In the genomic region with DNA sequence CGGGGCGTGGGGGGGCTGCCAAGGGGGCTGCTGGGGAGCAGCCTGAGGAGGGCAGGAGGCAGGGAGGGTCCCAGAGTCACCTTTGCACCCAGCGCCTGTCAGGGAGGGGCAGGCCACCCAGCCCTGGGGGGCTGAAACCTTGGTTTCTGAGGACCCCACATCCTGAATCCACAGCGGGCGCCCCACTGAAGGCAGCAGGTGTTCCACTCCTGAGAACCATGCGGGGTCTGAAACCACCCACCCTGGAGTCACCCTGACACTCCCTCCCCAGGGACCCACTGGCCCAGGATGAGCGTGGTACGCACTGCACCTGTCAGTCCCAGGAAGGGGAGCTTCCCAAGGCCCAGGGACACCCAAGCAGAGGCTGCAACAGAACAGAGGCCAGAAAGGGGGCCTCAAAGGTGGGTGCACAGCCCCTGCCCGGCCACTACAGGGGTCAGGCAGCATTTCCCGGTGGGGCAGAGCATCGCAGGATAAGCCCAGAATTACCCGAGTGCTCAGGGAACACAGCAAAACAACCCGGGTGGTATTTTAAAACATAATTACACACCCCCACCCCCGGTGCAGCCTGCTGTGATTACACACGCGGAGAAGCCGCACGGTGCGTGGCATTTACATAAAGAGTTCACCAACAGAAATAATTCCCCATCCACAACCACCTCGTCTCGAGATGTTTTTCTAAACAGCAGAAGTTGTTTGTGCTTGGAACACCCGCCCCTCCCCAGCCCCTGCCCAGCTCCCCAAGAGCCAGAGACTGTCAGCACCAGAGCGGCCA, we compare ENCODE assay signal across 27 cellular contexts. TPM values are rescaled to one million over a fixed set of nuclear protein-coding genes. Genes with fewer than 3 reads are reported as not detected.
A peak's percentile ranks its signal among the peaks of the same experiment; 100 is the strongest.
DNase-seq lines count a peak whose midpoint lies in the region; FAIRE-seq and TF ChIP-seq lines count a peak whose summit lies in the region.
"Had no signal": no experiment of that assay in that cellular context is flagged by ENCODE, and none has a peak within 500 bp of the region (broad histone marks: within the 10 kb centered on the region; RNA-seq: fewer than 3 reads in every experiment).

No MANE protein-coding gene starts in this region.

- peaks cover 27 to 41% of the 10 kb centered on the region in 2 experiments for H3K4me1 Mint-ChIP-seq in H9
- H3K4me1 Mint-ChIP-seq: activated CD4-positive, alpha-beta T cell treated with anti-CD3 and anti-CD28 coated beads for 36 hours; activated naive CD8-positive, alpha-beta T cell treated with anti-CD3 and anti-CD28 coated beads, Interleukin-2, amount 50 U/mL, for 24 hours; IgD-negative memory B cell; stimulated activated memory B cell treated with anti-CD40 and anti-IgM and Interleukin-4, amounts not matched to agents 10 μg/mL and 1 μg/mL and 100 μg/mL, for 72 hours had no signal

- H3K27ac ChIP-seq in H9 (ENCODE audit: insufficient read length, low read depth, low read length) (no peak overlapping the region), H1 (ENCODE audit: low read depth, low read length) (no peak overlapping the region), mammary epithelial cell (ENCODE audit: insufficient read depth, low read depth, low read length) (no peak overlapping the region)
- H3K27ac ChIP-seq: left lung had no signal

- no peak overlapping the region for H3K4me3 Mint-ChIP-seq in H9
- H3K4me3 Mint-ChIP-seq: activated CD4-positive, alpha-beta T cell treated with anti-CD3 and anti-CD28 coated beads for 36 hours; activated naive CD8-positive, alpha-beta T cell treated with anti-CD3 and anti-CD28 coated beads, Interleukin-2, amount 50 U/mL, for 24 hours; activated T-cell treated with anti-CD3 and anti-CD28 coated beads, Interleukin-2, amount 50 U/mL, for 4 hours; effector memory CD8-positive, alpha-beta T cell; IgD-negative memory B cell; mesothelial cell of epicardium; stimulated activated memory B cell treated with anti-CD40 and anti-IgM and Interleukin-4, amounts not matched to agents 10 μg/mL and 1 μg/mL and 100 μg/mL, for 72 hours; T-helper 2 cell treated with Interferon-gamma antibody and Interleukin-4, amounts not matched to agents 5 μg/mL and 100 μg/mL, for 36 hours had no signal

- DNase-seq in activated naive CD4-positive, alpha-beta T cell treated with anti-CD3 and anti-CD28 coated beads, Interleukin-2, amount 50 U/mL, for 16 hours: peak; percentile 1
- no peak for DNase-seq in activated naive CD4-positive, alpha-beta T cell treated with Interleukin-2 at 50 U/mL for 16 hours
- DNase-seq in H9: peak; percentile 19
- DNase-seq in H1 (ENCODE audit: low read depth in 1 of 2, low spot score in 2 of 2): no peak
- DNase-seq in posterior vena cava (ENCODE audit: low spot score): peak; percentile 74
- no peak for DNase-seq in NOMO-1 (lab: John Stamatoyannopoulos, UW; ENCODE audit: unreplicated experiment in 2 of 2)
- no peak for DNase-seq in mammary epithelial cell
- no peak for DNase-seq in GM19238 (ENCODE audit: insufficient read length, low spot score)
- DNase-seq: activated CD4-positive, alpha-beta T cell treated with anti-CD3 and anti-CD28 coated beads for 36 hours; activated CD8-positive, alpha-beta memory T cell treated with anti-CD3 and anti-CD28 coated beads for 24 hours; activated gamma-delta T cell; activated naive CD8-positive, alpha-beta T cell treated with anti-CD3 and anti-CD28 coated beads, Interleukin-2, amount 50 U/mL, for 24 hours; activated T-cell treated with anti-CD3 and anti-CD28 coated beads, Interleukin-2, amount 50 U/mL, for 4 hours; central memory CD4-positive, alpha-beta T cell; DMS53; effector memory CD8-positive, alpha-beta T cell; erythroblast; MV-4-11; NCI-H187; NCI-H524; NK-92 treated with Interleukin-12 subunit alpha and Interleukin-12 subunit beta, amount 100 ng/mL, for 24 hours; SHP77 treated with DMSO at 0.1 percent for 48 hours had no signal

- H3K79me2 ChIP-seq in H9 (ENCODE audit: insufficient read depth, low read length): no peaks in the 10 kb centered on the region; the same call in 1 of the 2 replicates
- H3K79me2 ChIP-seq in H1 (ENCODE audit: control insufficient read depth in 1 of 2, insufficient read depth in 2 of 2, low read length in 2 of 2): peaks cover 0 to 4% of the 10 kb centered on the region in 2 experiments; a peak in 2 of 4 replicates
- peaks cover 76% of the 10 kb centered on the region for H3K79me2 ChIP-seq in mammary epithelial cell (ENCODE audit: insufficient read depth, low read length)

- H3K14ac ChIP-seq in H9 (ENCODE audit: insufficient read depth, low read length) (no peak overlapping the region; the same call in 1 of the 2 replicates), H1 (ENCODE audit: insufficient read length) (no peak overlapping the region)

- peaks cover 4% of the 10 kb centered on the region; the same call in 1 of the 2 replicates for H3K4me1 ChIP-seq in H9 (ENCODE audit: insufficient read depth, low read length)
- peaks cover 4 to 31% (median 22%) of the 10 kb centered on the region in 4 experiments for H3K4me1 ChIP-seq in H1 (replicated peaks in 1 of 4; ENCODE audit: control insufficient read depth in 3 of 4, insufficient read depth in 4 of 4, low read length in 3 of 4)
- H3K4me1 ChIP-seq in mammary epithelial cell (ENCODE audit: insufficient read depth, low read length): no peaks in the 10 kb centered on the region

- no TSS peak for BruUV-seq in mammary epithelial cell (replicated peaks; lab: Mats Ljungman, UMichigan)

- H2BK15ac ChIP-seq in H9 (ENCODE audit: low read depth, low read length) (no peak overlapping the region), H1 (ENCODE audit: low read length) (no peak overlapping the region)

- H2AK5ac ChIP-seq in H9 (ENCODE audit: insufficient read length, low read length) (no peak overlapping the region), H1 (ENCODE audit: low read depth, low read length) (peak overlapping the region; percentile 24; the same call in 1 of the 2 replicates)

- H3K4ac ChIP-seq in H9 (ENCODE audit: low read depth, low read length) (no peak overlapping the region), H1 (replicated peaks; ENCODE audit: insufficient read length, low read depth, low read length) (no peak overlapping the region)

- no peaks in the 10 kb centered on the region; a peak in 1 of 5 replicates for H3K9me3 Mint-ChIP-seq in H9
- H3K9me3 Mint-ChIP-seq: activated naive CD8-positive, alpha-beta T cell treated with anti-CD3 and anti-CD28 coated beads, Interleukin-2, amount 50 U/mL, for 24 hours; activated T-cell treated with anti-CD3 and anti-CD28 coated beads, Interleukin-2, amount 50 U/mL, for 4 hours; effector memory CD8-positive, alpha-beta T cell; IgD-negative memory B cell; mesothelial cell of epicardium; stimulated activated memory B cell treated with anti-CD40 and anti-IgM and Interleukin-4, amounts not matched to agents 10 μg/mL and 1 μg/mL and 100 μg/mL, for 72 hours; T-helper 2 cell treated with Interferon-gamma antibody and Interleukin-4, amounts not matched to agents 5 μg/mL and 100 μg/mL, for 36 hours had no signal

- TF ChIP-seq EP300 in H1 (IDR thresholded peaks at IDR 0.05; ENCODE audit: borderline replicate concordance in 1 of 2, low read depth in 2 of 2, low read length in 2 of 2): no peak

- no peaks in the 10 kb centered on the region for H3K23me2 ChIP-seq in H9 (ENCODE audit: insufficient read length, low read depth, low read length, poor library complexity, severe bottlenecking)
- H3K23me2 ChIP-seq in H1 (ENCODE audit: low read depth, low read length): no peaks in the 10 kb centered on the region

- POLR2A ChIA-PET in H1 (lab: Charles Lee; ENCODE audit: partially characterized antibody): interaction anchor here (0.9 to 1.2 kb wide), 3 partner anchors 10 to 42 kb away, joined by 3 to 5 read pairs (median 3); no protein-coding TSS in a partner anchor

- peaks cover 14% of the 10 kb centered on the region for H3K27me3 Mint-ChIP-seq in H9 (ENCODE audit: low read depth)
- H3K27me3 Mint-ChIP-seq: activated CD4-positive, alpha-beta T cell treated with anti-CD3 and anti-CD28 coated beads for 36 hours; effector memory CD8-positive, alpha-beta T cell had no signal

- H3K18ac ChIP-seq in H9 (ENCODE audit: insufficient read length, low read depth, low read length): no peak overlapping the region
- no peak overlapping the region for H3K18ac ChIP-seq in H1 (ENCODE audit: extremely low read depth, low read length)

- H3K4me3 ChIP-seq in H1 (ENCODE audit: extremely low read depth in 1 of 4, insufficient read depth in 2 of 4, low read depth in 3 of 4, low read length in 4 of 4): no peak overlapping the region
- no peak overlapping the region for H3K4me3 ChIP-seq in mammary epithelial cell (replicated peaks in 1 of 3; ENCODE audit: insufficient read depth in 1 of 3, low read depth in 2 of 3, low read length in 3 of 3)
- H3K4me3 ChIP-seq: left lung had no signal

- no peak for TF ChIP-seq RAD21 in H1 (IDR thresholded peaks at IDR 0.05 in 1 of 2, conservative IDR thresholded peaks at IDR 0.05 in 1 of 2; ENCODE audit: low read depth in 2 of 2, low read length in 2 of 2)

- no peak for FAIRE-seq in H1 (lab: Jason Lieb, UNC)

- H3K56ac ChIP-seq in H9 (ENCODE audit: insufficient read length, low read depth, low read length) (no peak overlapping the region), H1 (replicated peaks; ENCODE audit: insufficient read length, low read depth, low read length) (no peak overlapping the region)

- H2BK5ac ChIP-seq in H9 (ENCODE audit: insufficient read length, low read length) (no peak overlapping the region), H1 (ENCODE audit: low read depth, low read length) (no peak overlapping the region)

- H3K4me2 ChIP-seq in H9 (ENCODE audit: insufficient read depth, insufficient read length, low read length): no peak overlapping the region
- no peak overlapping the region for H3K4me2 ChIP-seq in H1 (ENCODE audit: insufficient read depth in 1 of 2, low read depth in 2 of 2, low read length in 2 of 2)
- no peak overlapping the region for H3K4me2 ChIP-seq in mammary epithelial cell (ENCODE audit: insufficient read depth, low read depth, low read length)

- no peaks in the 10 kb centered on the region for H3K9me3 ChIP-seq in H9 (ENCODE audit: control insufficient read depth, low read depth, low read length)
- no peaks in the 10 kb centered on the region for H3K9me3 ChIP-seq in H1 (ENCODE audit: insufficient read depth in 2 of 2, low read depth in 1 of 2, low read length in 1 of 2)
- no peaks in the 10 kb centered on the region for H3K9me3 ChIP-seq in mammary epithelial cell (replicated peaks; ENCODE audit: insufficient read depth, low read length)
- H3K9me3 ChIP-seq: left lung had no signal

- no peak overlapping the region for H3K9ac ChIP-seq in H9 (ENCODE audit: extremely low read depth, insufficient read length, low read length)
- no peak overlapping the region; a peak in 1 of 7 replicates for H3K9ac ChIP-seq in H1 (replicated peaks in 1 of 4; ENCODE audit: extremely low read depth in 1 of 4, low read depth in 3 of 4, low read length in 3 of 4)
- H3K9ac ChIP-seq in mammary epithelial cell (ENCODE audit: insufficient read depth, low read length): no peak overlapping the region

- H2BK120ac ChIP-seq in H9 (ENCODE audit: low read depth, low read length, poor library complexity, severe bottlenecking): no peak overlapping the region
- no peak overlapping the region for H2BK120ac ChIP-seq in H1 (replicated peaks; ENCODE audit: low read depth, low read length)

- H3K36me3 Mint-ChIP-seq in H9 (ENCODE audit: insufficient read depth in 1 of 3, low read depth in 3 of 3): peaks cover 0 to 4% (median 3%) of the 10 kb centered on the region in 3 experiments; a peak in 2 of 7 replicates
- H3K36me3 Mint-ChIP-seq: IgD-negative memory B cell; stimulated activated memory B cell treated with anti-CD40 and anti-IgM and Interleukin-4, amounts not matched to agents 10 μg/mL and 1 μg/mL and 100 μg/mL, for 72 hours had no signal

- no peaks in the 10 kb centered on the region; a peak in 1 of 8 replicates for H3K36me3 ChIP-seq in H1 (ENCODE audit: control insufficient read depth in 2 of 4, insufficient read depth in 4 of 4, low read length in 3 of 4)
- no peaks in the 10 kb centered on the region for H3K36me3 ChIP-seq in mammary epithelial cell (ENCODE audit: insufficient read depth, low read length)

- TF ChIP-seq POLR2A in H1 (IDR thresholded peaks at IDR 0.05; ENCODE audit: control extremely low read depth in 1 of 2, low read depth in 2 of 2, low read length in 2 of 2): no peak

- H3K27me3 ChIP-seq in H9 (ENCODE audit: insufficient read depth, low read length) (no peaks in the 10 kb centered on the region), H1 (replicated peaks in 1 of 4; ENCODE audit: control insufficient read depth in 3 of 4, extremely low read depth in 1 of 4, insufficient read depth in 3 of 4, low read length in 3 of 4) (no peaks in the 10 kb centered on the region; a peak in 1 of 7 replicates), mammary epithelial cell (ENCODE audit: insufficient read depth, low read length) (no peaks in the 10 kb centered on the region)
- H3K27me3 ChIP-seq: left lung had no signal

- no peak overlapping the region for H3K27ac Mint-ChIP-seq in H9
- H3K27ac Mint-ChIP-seq: activated CD4-positive, alpha-beta T cell treated with anti-CD3 and anti-CD28 coated beads for 36 hours; activated naive CD8-positive, alpha-beta T cell treated with anti-CD3 and anti-CD28 coated beads, Interleukin-2, amount 50 U/mL, for 24 hours; effector memory CD8-positive, alpha-beta T cell; IgD-negative memory B cell; mesothelial cell of epicardium; stimulated activated memory B cell treated with anti-CD40 and anti-IgM and Interleukin-4, amounts not matched to agents 10 μg/mL and 1 μg/mL and 100 μg/mL, for 72 hours; T-helper 2 cell treated with Interferon-gamma antibody and Interleukin-4, amounts not matched to agents 5 μg/mL and 100 μg/mL, for 36 hours had no signal

- H4K91ac ChIP-seq in H9 (ENCODE audit: insufficient read length, low read depth, low read length) (no peak overlapping the region), H1 (replicated peaks; ENCODE audit: insufficient read length, low read length) (no peak overlapping the region)

- no peak overlapping the region for H2BK12ac ChIP-seq in H9 (ENCODE audit: insufficient read length, low read depth, low read length)
- no peak overlapping the region for H2BK12ac ChIP-seq in H1 (ENCODE audit: low read depth, low read length)

- no peak overlapping the region for H3T11ph ChIP-seq in H9 (ENCODE audit: low read length)

- WGBS in H9 (ENCODE audit: extremely low coverage, insufficient read length, low lambda C conversion rate): no CpG with 5 or more reads among the region's 23 CpGs
- 85% methylated on average over 23 of the region's 23 CpGs; no CpG with 5 or more reads in 1 of the 2 experiments for WGBS in H1 (ENCODE audit: extremely low coverage in 1 of 2, insufficient coverage in 1 of 2, insufficient read length in 1 of 2, insufficient replicate concordance in 2 of 2, low coverage in 1 of 2, low lambda C conversion rate in 2 of 2, missing lambda C conversion rate in 1 of 2), 2 experiments
- 85% methylated on average over 16 of the region's 23 CpGs for WGBS in mammary epithelial cell (ENCODE audit: low coverage, missing lambda C conversion rate)

- H3K79me1 ChIP-seq in H9 (ENCODE audit: insufficient read depth, low read depth, low read length, poor library complexity, severe bottlenecking) (no peaks in the 10 kb centered on the region), H1 (ENCODE audit: low read depth, low read length) (peaks cover 7% of the 10 kb centered on the region)

- H4K8ac ChIP-seq in H9 (replicated peaks; ENCODE audit: insufficient read length, low read depth, low read length) (no peak overlapping the region), H1 (ENCODE audit: extremely low read depth, insufficient read depth, low read length) (peak overlapping the region; percentile 51; the same call in 1 of the 2 replicates)

- dilution Hi-C loops in mammary epithelial cell (cut with HindIII; ENCODE audit: low sequenced_read_pairs): no loop called here

- in situ Hi-C loops in mammary epithelial cell (cut with MboI; ENCODE audit: low sequenced_read_pairs in 2 of 2): no loop called here

- TF ChIP-seq CTCF in H9 (conservative IDR thresholded peaks at IDR 0.05): no peak
- no peak for TF ChIP-seq CTCF in H1 (IDR thresholded peaks at IDR 0.05; ENCODE audit: control extremely low read depth in 1 of 3, insufficient read depth in 1 of 3, low read depth in 1 of 3, low read length in 3 of 3)
- no peak for TF ChIP-seq CTCF in mammary epithelial cell (conservative IDR thresholded peaks at IDR 0.05 in 1 of 2, IDR thresholded peaks at IDR 0.05 in 1 of 2; ENCODE audit: extremely low read depth in 1 of 2, insufficient read depth in 1 of 2, low read depth in 1 of 2, low read length in 2 of 2)

- H3K23ac ChIP-seq in H9 (ENCODE audit: insufficient read length, low read depth, low read length) (no peak overlapping the region), H1 (ENCODE audit: insufficient read length) (no peak overlapping the region)

- no peak overlapping the region for H2AFZ ChIP-seq in H9 (ENCODE audit: low read length)
- no peak overlapping the region for H2AFZ ChIP-seq in H1 (ENCODE audit: low read length)
- no peak overlapping the region for H2AFZ ChIP-seq in mammary epithelial cell (ENCODE audit: low read depth, low read length)

- CTCF ChIA-PET in H1 (lab: Charles Lee; ENCODE audit: partially characterized antibody): interaction anchor here (0.6 to 2.6 kb wide), 8 partner anchors 10 to 101 kb away, joined by 3 to 17 read pairs (median 4); no protein-coding TSS in a partner anchor
- CTCF ChIA-PET in mammary epithelial cell (lab: Charles Lee; ENCODE audit: low non-redundant PET): no interaction called here

- H4K20me1 ChIP-seq in H9 (ENCODE audit: control insufficient read depth, insufficient read depth, insufficient read length): no peaks in the 10 kb centered on the region
- H4K20me1 ChIP-seq in H1 (replicated peaks in 1 of 2; ENCODE audit: control insufficient read depth in 1 of 2, insufficient read depth in 2 of 2, low read length in 2 of 2): peaks cover 0 to 6% of the 10 kb centered on the region in 2 experiments
- no peaks in the 10 kb centered on the region for H4K20me1 ChIP-seq in mammary epithelial cell (ENCODE audit: insufficient read depth, low read length)

- H2BK20ac ChIP-seq in H9 (ENCODE audit: low read depth, low read length, poor library complexity, severe bottlenecking) (no peak overlapping the region), H1 (ENCODE audit: low read length) (no peak overlapping the region)

- H4K5ac ChIP-seq in H9 (ENCODE audit: insufficient read length, low read depth, low read length): no peak overlapping the region
- H4K5ac ChIP-seq in H1 (ENCODE audit: insufficient read length, low read depth, low read length): no peak overlapping the region

- intact Hi-C loops in posterior vena cava (cut with DNase I): no loop called here
- intact Hi-C loops in mammary epithelial cell (cut with micrococcal nuclease): no loop called here

RNA-seq across cellular contexts. Expression of gene UBAC1, which starts 57.3 kb away (rescaled TPM):
- 46.3 and 47.5 TPM in 2 replicates for total RNA-seq in H9 (2021)
- 59.3 and 63.1 TPM in 2 replicates for total RNA-seq in H1 (2021; fragmentation: NEBNext Ultra II Directional; extraction: Animal tissue kit (Norgen Biotek cat#: 25700))
- polyA plus RNA-seq in H1 (2011; rRNA removed): 85.2 and 105 TPM in 2 replicates
- polyA plus RNA-seq in H1 (2011; cell fraction: cytosol; rRNA removed): 74.8 TPM
- 68.0 TPM for polyA plus RNA-seq in H1 (2011; cell fraction: nucleus; rRNA removed)
- polyA plus RNA-seq in H1 (2012, experiment 1 of 2): 40.4 to 56.7 TPM (median 50.5 TPM) in 4 replicates
- 65.3 TPM for polyA plus RNA-seq in H1 (2012, experiment 2 of 2)
- polyA plus RNA-seq in H1 (2013, experiment 1 of 2): 51.1 TPM
- 54.0 TPM for polyA plus RNA-seq in H1 (2013, experiment 2 of 2)
- 21.6 and 41.3 TPM in 2 replicates for polyA minus RNA-seq in H1 (2011; rRNA and poly(A)+ RNA removed)
- polyA minus RNA-seq in H1 (2011; cell fraction: cytosol; rRNA and poly(A)+ RNA removed): 26.6 TPM
- polyA minus RNA-seq in H1 (2011; cell fraction: nucleus; rRNA and poly(A)+ RNA removed): 19.2 TPM
- 10 to 100 TPM; 32.7 to 34.1 TPM for total RNA-seq in posterior vena cava
- 10 to 100 TPM; 39.2 to 43.4 TPM for total RNA-seq in mammary epithelial cell
- 48.8 TPM for polyA plus RNA-seq in mammary epithelial cell
- 47.1 TPM for polyA minus RNA-seq in mammary epithelial cell

Comparison
In these comparisons a context has a peak if more than half of its experiments do, and no peak if none do; other contexts are left out.
1. DNase-seq: peak in activated naive CD4-positive, alpha-beta T cell treated with anti-CD3 and anti-CD28 coated beads, Interleukin-2, amount 50 U/mL, for 16 hours (single experiment), H9 (single experiment) and posterior vena cava (single experiment); none in activated naive CD4-positive, alpha-beta T cell treated with Interleukin-2 at 50 U/mL for 16 hours (single experiment), H1 (0 of 2), NOMO-1 (0 of 2), mammary epithelial cell (single experiment) and GM19238 (single experiment).